In the genomic region with DNA sequence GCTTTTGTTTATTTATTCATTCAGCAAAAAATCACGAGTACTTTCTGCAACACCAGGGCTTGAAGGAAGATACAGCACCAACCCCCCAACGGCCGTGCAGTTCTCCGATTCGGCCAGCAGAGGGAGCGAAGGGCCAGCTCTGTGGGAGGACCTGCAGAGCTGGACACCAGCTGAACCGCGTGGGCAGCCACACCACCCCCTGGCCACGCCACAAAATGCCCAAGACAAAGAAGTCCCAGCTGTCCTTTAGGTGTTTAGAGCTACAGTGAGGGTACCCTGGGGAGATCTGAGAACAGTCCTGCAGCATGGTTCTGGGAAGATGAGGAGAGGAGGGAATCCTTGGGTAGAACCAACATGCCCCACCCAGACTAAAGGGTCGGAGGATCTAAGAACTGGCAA, we compare ENCODE assay signal across 8 cellular contexts.
DNase-seq lines count a peak whose midpoint lies in the region; ATAC-seq and TF ChIP-seq lines count a peak whose summit lies in the region.

No MANE protein-coding gene starts in this region.

- ATAC-seq in GM21737 (IDR thresholded peaks at IDR 0.05; ENCODE audit: unreplicated experiment) = no peak

- intact Hi-C loops in MCF 10A (cut with micrococcal nuclease) = loop anchor here (1.0 to 5.0 kb wide), 7 partner anchors 45 to 434 kb away; a partner anchor contains a TSS

- H3K4me3 ChIP-seq in WI38 (ENCODE audit: low read depth, low read length) = no peak overlapping the region

- H3K9me3 Mint-ChIP-seq in MCF 10A (ENCODE audit: unreplicated experiment) = no peaks in the 10 kb centered on the region

- peak; percentile 98 for TF ChIP-seq CTCF in WI38 (IDR thresholded peaks at IDR 0.05; ENCODE audit: low read depth, low read length)
- TF ChIP-seq CTCF in MCF 10A (IDR thresholded peaks at IDR 0.05; ENCODE audit: unreplicated experiment) = peak; percentile 94

- DNase-seq in GF-D8 (lab: John Stamatoyannopoulos, UW) (peak; percentile 8), HCEC 1CT (peak; percentile 42), NCI-H146 treated with DMSO at 0.1 percent for 48 hours (lab: John Stamatoyannopoulos, UW; ENCODE audit: unreplicated experiment) (peak; percentile 7), MCF 10A (ENCODE audit: unreplicated experiment) (peak; percentile 76), iris pigment epithelial cell (ENCODE audit: low read depth) (peak; percentile 69)
- DNase-seq in stimulated activated CD4-positive, alpha-beta T cell treated with anti-CD3 and anti-CD28 coated beads, Interleukin-15, amount 100 ng/mL, for 24 hours = peak; percentile 80

- no peak overlapping the region for H3K4me3 Mint-ChIP-seq in MCF 10A (ENCODE audit: unreplicated experiment)

- peaks cover 23% of the 10 kb centered on the region for H3K4me1 Mint-ChIP-seq in MCF 10A (ENCODE audit: insufficient read depth, unreplicated experiment)

- H3K27ac Mint-ChIP-seq in MCF 10A (ENCODE audit: low read depth, unreplicated experiment) = no peak overlapping the region

- POLR2A ChIA-PET in MCF 10A (lab: Yijun Ruan, JAX) = interaction anchor here (0.7 to 0.9 kb wide), 2 partner anchors 197 to 223 kb away, joined by 3 read pairs; partner anchors contain the start of gene PGM2

- CTCF ChIA-PET in MCF 10A (lab: Yijun Ruan, JAX) = interaction anchor here (0.6 to 5.5 kb wide), 63 partner anchors 9 to 966 kb away, joined by 3 to 110 read pairs (median 5); partner anchors contain the start of gene PGM2

- no peaks in the 10 kb centered on the region for H3K27me3 Mint-ChIP-seq in MCF 10A (ENCODE audit: insufficient read depth, unreplicated experiment)

- no peaks in the 10 kb centered on the region for H3K36me3 Mint-ChIP-seq in MCF 10A (ENCODE audit: insufficient read depth, unreplicated experiment)

- no TSS peak for BruUV-seq in MCF 10A (replicated peaks; lab: Mats Ljungman, UMichigan)

Comparison
In these comparisons a context has a peak if more than half of its experiments do, and no peak if none do; other contexts are left out.
1. DNase-seq: peak in every context shown above with its lines; median percentile 80 in stimulated activated CD4-positive, alpha-beta T cell treated with anti-CD3 and anti-CD28 coated beads, Interleukin-15, amount 100 ng/mL, for 24 hours; 76 in MCF 10A; 69 in iris pigment epithelial cell; 42 in HCEC 1CT; 8 in GF-D8; 7 in NCI-H146 treated with DMSO at 0.1 percent for 48 hours.